ENCODE assay signal across 19 cellular contexts in genomic region chr2:154709215-154709614, GRCh38. TPM values are rescaled to one million over a fixed set of nuclear protein-coding genes. Genes with fewer than 3 reads are reported as not detected.
A peak's percentile ranks its signal among the peaks of the same experiment; 100 is the strongest.
DNase-seq lines count a peak whose midpoint lies in the region; FAIRE-seq and TF ChIP-seq lines count a peak whose summit lies in the region.
"Had no signal": no experiment of that assay in that cellular context is flagged by ENCODE, and none has a peak within 500 bp of the region (broad histone marks: within the 10 kb centered on the region; RNA-seq: fewer than 3 reads in every experiment).

No MANE protein-coding gene starts in this region.

- H3K4me1 Mint-ChIP-seq in HFFc6 (ENCODE audit: low read depth) = no peaks in the 10 kb centered on the region
- H3K4me1 Mint-ChIP-seq: activated CD4-positive, alpha-beta T cell treated with anti-CD3 and anti-CD28 coated beads, Interleukin-2, amount 10 ng/mL, durations not matched to agents 24 days and 14 days had no signal

- FAIRE-seq in frontal cortex (lab: Jason Lieb, UNC) = no peak
- FAIRE-seq: kidney had no signal

- peaks cover 7% of the 10 kb centered on the region; the same call in 1 of the 2 replicates for H3K36me3 Mint-ChIP-seq in HFFc6 (ENCODE audit: low read depth)
- H3K36me3 Mint-ChIP-seq: neural progenitor cell had no signal

- H3K27me3 Mint-ChIP-seq in HFFc6 (ENCODE audit: insufficient read depth) = peaks cover 2% of the 10 kb centered on the region; the same call in 1 of the 2 replicates
- H3K27me3 Mint-ChIP-seq: activated CD4-positive, alpha-beta T cell treated with anti-CD3 and anti-CD28 coated beads, Interleukin-2, amount 10 ng/mL, durations not matched to agents 24 days and 14 days had no signal

- peaks cover 28% of the 10 kb centered on the region for H3K9me3 Mint-ChIP-seq in HFFc6
- H3K9me3 Mint-ChIP-seq: activated CD4-positive, alpha-beta T cell treated with anti-CD3 and anti-CD28 coated beads, Interleukin-2, amount 10 ng/mL, durations not matched to agents 24 days and 14 days; neural progenitor cell had no signal

- TF ChIP-seq CTCF in HFFc6 (IDR thresholded peaks at IDR 0.05) = no peak

- H3K4me3 Mint-ChIP-seq in HFFc6 = no peak overlapping the region
- H3K4me3 Mint-ChIP-seq: activated CD4-positive, alpha-beta T cell treated with anti-CD3 and anti-CD28 coated beads, Interleukin-2, amount 10 ng/mL, durations not matched to agents 24 days and 14 days; neural progenitor cell had no signal

- H3K27ac Mint-ChIP-seq in HFFc6 = no peak overlapping the region
- H3K27ac Mint-ChIP-seq: activated CD4-positive, alpha-beta T cell treated with anti-CD3 and anti-CD28 coated beads, Interleukin-2, amount 10 ng/mL, durations not matched to agents 24 days and 14 days; neural progenitor cell had no signal

- peak; percentile 53 for DNase-seq in NCI-H2171 treated with DMSO at 0.1 percent for 48 hours (lab: John Stamatoyannopoulos, UW)
- DNase-seq in NCI-H2171 (lab: John Stamatoyannopoulos, UW) = no peak
- peak; percentile 62 for DNase-seq in NCI-H2227 (lab: John Stamatoyannopoulos, UW; ENCODE audit: unreplicated experiment)
- DNase-seq in cerebellar cortex (ENCODE audit: low spot score) = peak; percentile 87
- peak; percentile 14 for DNase-seq in occipital lobe (lab: John Stamatoyannopoulos, UW)
- DNase-seq in HFFc6 = no peak
- no peak for DNase-seq in frontal cortex (ENCODE audit: low spot score in 2 of 2)
- DNase-seq in NCI-H774 (lab: John Stamatoyannopoulos, UW) = no peak
- DNase-seq: 8988T; activated CD4-positive, alpha-beta T cell treated with anti-CD3 and anti-CD28 coated beads, Interleukin-2, amount 10 ng/mL, durations not matched to agents 24 days and 14 days; activated naive CD4-positive, alpha-beta T cell; activated T-cell treated with anti-CD3 and anti-CD28 coated beads, Interleukin-2, amount 50 U/mL, for 48 hours; head of caudate nucleus; kidney; NCI-H1436 treated with DMSO at 0.1 percent for 48 hours; stimulated activated naive CD8-positive, alpha-beta T cell treated with anti-CD3 and anti-CD28 coated beads, Interleukin-15, Interleukin-2, amounts not matched to agents 100 U/mL and 50 U/mL, for 24 hours had no signal

RNA-seq across cellular contexts. Expression of gene KCNJ3, which starts 10.7 kb away (rescaled TPM):
- total RNA-seq in occipital lobe (22.8 TPM), frontal cortex (13.9 TPM)
- total RNA-seq in HFFc6 (2021; fragmentation: NEBNext Ultra II Directional; extraction: Animal tissue kit (Norgen Biotek cat#: 25700)) = not detected
- total RNA-seq: activated CD4-positive, alpha-beta T cell treated with anti-CD3 and anti-CD28 coated beads, Interleukin-2, amount 10 ng/mL, durations not matched to agents 24 days and 14 days; Daoy; lung microvascular endothelial cell had no signal

Comparison
In these comparisons a context has a peak if more than half of its experiments do, and no peak if none do; other contexts are left out.
1. DNase-seq: peak in NCI-H2171 treated with DMSO at 0.1 percent for 48 hours (single experiment), NCI-H2227 (single experiment), cerebellar cortex (single experiment) and occipital lobe (single experiment); none in NCI-H2171 (single experiment), HFFc6 (single experiment), frontal cortex (0 of 2) and NCI-H774 (single experiment).
2. RNA of gene KCNJ3, which starts 10.7 kb away (total RNA-seq): 22.8 TPM in occipital lobe (single experiment) and 13.9 TPM in frontal cortex (single experiment); not detected in HFFc6; every median in the first group is over 10 times any median in the second.